Comparison of ENCODE assay signal across 32 cellular contexts in genomic region chr2:7557376-7557775, GRCh38.
"Had no signal": no experiment of that assay in that cellular context is flagged by ENCODE, and none has a peak within 500 bp of the region (broad histone marks: within the 10 kb centered on the region; RNA-seq: fewer than 3 reads in every experiment).

No MANE protein-coding gene starts in this region.

- H3K36me3 Mint-ChIP-seq: activated naive CD4-positive, alpha-beta T cell treated with anti-CD3 and anti-CD28 coated beads, Interleukin-2, amount 50 U/mL, for 24 hours; WTC11 had no signal

- H3K9me3 ChIP-seq: Peyer's patch, SJSA1, SK-N-SH had no signal

- H3K4me1 ChIP-seq: Peyer's patch, SJSA1 had no signal

- H3K27ac Mint-ChIP-seq: activated CD4-positive, alpha-beta memory T cell treated with anti-CD3 and anti-CD28 coated beads, Interleukin-2, amount 10 ng/mL, durations not matched to agents 7 days and 5 days; activated naive CD4-positive, alpha-beta T cell treated with anti-CD3 and anti-CD28 coated beads, Interleukin-2, amount 50 U/mL, for 24 hours; T-helper 1 cell treated with Interleukin-12 subunit alpha and Interleukin-12 subunit beta and Interleukin-4 antibody, amounts not matched to agents 30 μg/mL and 1 μg/mL, for 36 hours; WTC11 had no signal

- H3K9ac ChIP-seq: SK-N-SH had no signal

- H3K36me3 ChIP-seq: brain microvascular endothelial cell, Peyer's patch, SJSA1 had no signal

- H3K4me3 Mint-ChIP-seq: activated CD4-positive, alpha-beta memory T cell treated with anti-CD3 and anti-CD28 coated beads, Interleukin-2, amount 10 ng/mL, durations not matched to agents 7 days and 5 days; activated naive CD4-positive, alpha-beta T cell treated with anti-CD3 and anti-CD28 coated beads, Interleukin-2, amount 50 U/mL, for 24 hours; activated T-cell treated with anti-CD3 and anti-CD28 coated beads, Interleukin-2, amount 50 U/mL, for 4 hours; T-helper 1 cell treated with Interleukin-12 subunit alpha and Interleukin-12 subunit beta and Interleukin-4 antibody, amounts not matched to agents 30 μg/mL and 1 μg/mL, for 36 hours; T-helper 2 cell treated with Interferon-gamma antibody and Interleukin-4, amounts not matched to agents 5 μg/mL and 100 μg/mL, for 36 hours; WTC11 had no signal

- DNase-seq: activated CD4-positive, alpha-beta memory T cell treated with anti-CD3 and anti-CD28 coated beads, Interleukin-2, amount 10 ng/mL, durations not matched to agents 7 days and 5 days; activated CD4-positive, alpha-beta T cell treated with anti-CD3 and anti-CD28 coated beads for 4 hours; activated gamma-delta T cell; activated naive CD4-positive, alpha-beta T cell treated with Interleukin-2 at 50 U/mL for 16 hours; activated T-cell treated with anti-CD3 and anti-CD28 coated beads for 4 hours; activated T-cell treated with anti-CD3 and anti-CD28 coated beads, Interleukin-2, amount 50 U/mL, for 4 hours; amniotic stem cell; aorta; brain microvascular endothelial cell; central memory CD4-positive, alpha-beta T cell; NCI-H1092 treated with DMSO at 0.1 percent for 48 hours; NCI-H146; NCI-H187; NCI-H2029 treated with DMSO at 0.1 percent for 48 hours; NCI-H2107; NCI-H2171; NCI-H510A; NCI-H526; NCI-H748 treated with DMSO at 0.1 percent for 48 hours; NK-92 treated with Interleukin-12 subunit alpha and Interleukin-12 subunit beta, amount 100 ng/mL, for 24 hours; PC-3; Peyer's patch; RPMI8226; SHP77 treated with DMSO at 0.1 percent for 48 hours; SK-N-SH had no signal

- H3K27me3 Mint-ChIP-seq: activated CD4-positive, alpha-beta memory T cell treated with anti-CD3 and anti-CD28 coated beads, Interleukin-2, amount 10 ng/mL, durations not matched to agents 7 days and 5 days; activated naive CD4-positive, alpha-beta T cell treated with anti-CD3 and anti-CD28 coated beads, Interleukin-2, amount 50 U/mL, for 24 hours had no signal

- ATAC-seq: activated CD4-positive, CD25-positive, alpha-beta regulatory T cell treated with anti-CD3 and anti-CD28 coated beads, Interleukin-2, amount 50 U/mL, for 24 hours; activated T-cell treated with anti-CD3 and anti-CD28 coated beads, Interleukin-2, amount 50 U/mL, for 4 hours; K562; PC-3; WTC11 had no signal

- H3K4me3 ChIP-seq: K562, Peyer's patch, SJSA1 had no signal

- H3K9me3 Mint-ChIP-seq: activated naive CD4-positive, alpha-beta T cell treated with anti-CD3 and anti-CD28 coated beads, Interleukin-2, amount 50 U/mL, for 24 hours; activated T-cell treated with anti-CD3 and anti-CD28 coated beads, Interleukin-2, amount 50 U/mL, for 4 hours; WTC11 had no signal

- H3K27me3 ChIP-seq: brain microvascular endothelial cell, Peyer's patch, SJSA1 had no signal
